Comparison of ENCODE assay signal across 2 cellular contexts in the genomic region with DNA sequence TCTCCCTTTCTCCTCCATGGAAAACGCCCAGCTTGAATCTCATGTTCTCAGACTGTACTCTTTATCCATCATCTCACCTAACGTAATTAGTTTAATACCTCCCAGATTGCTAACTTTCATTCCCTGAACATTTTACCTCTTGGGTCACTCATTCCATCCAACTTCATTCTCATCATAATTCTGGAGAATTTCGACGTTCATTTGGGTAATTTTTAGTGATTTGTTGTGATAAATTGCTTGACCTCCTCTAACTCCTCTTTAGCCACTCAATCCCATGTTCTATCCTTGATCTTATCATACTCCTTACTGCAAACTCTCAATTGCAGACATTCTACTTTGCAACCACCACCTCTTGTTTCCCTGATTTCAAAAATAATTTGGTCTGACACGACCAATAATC.
A peak's percentile ranks its signal among the peaks of the same experiment; 100 is the strongest.
TF ChIP-seq lines count a peak whose summit lies in the region.

No MANE protein-coding gene starts in this region.

TF ChIP-seq in SK-N-SH, 30 proteins besides CTCF, POLR2A, EP300 and RAD21 (continued from another document and continues in another):
- TF ChIP-seq, protein P1, sequence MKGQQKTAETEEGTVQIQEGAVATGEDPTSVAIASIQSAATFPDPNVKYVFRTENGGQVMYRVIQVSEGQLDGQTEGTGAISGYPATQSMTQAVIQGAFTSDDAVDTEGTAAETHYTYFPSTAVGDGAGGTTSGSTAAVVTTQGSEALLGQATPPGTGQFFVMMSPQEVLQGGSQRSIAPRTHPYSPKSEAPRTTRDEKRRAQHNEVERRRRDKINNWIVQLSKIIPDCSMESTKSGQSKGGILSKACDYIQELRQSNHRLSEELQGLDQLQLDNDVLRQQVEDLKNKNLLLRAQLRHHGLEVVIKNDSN (IDR thresholded peaks at IDR 0.05; ENCODE audit: borderline replicate concordance, low read depth), result no peak
- TF ChIP-seq, protein P2, sequence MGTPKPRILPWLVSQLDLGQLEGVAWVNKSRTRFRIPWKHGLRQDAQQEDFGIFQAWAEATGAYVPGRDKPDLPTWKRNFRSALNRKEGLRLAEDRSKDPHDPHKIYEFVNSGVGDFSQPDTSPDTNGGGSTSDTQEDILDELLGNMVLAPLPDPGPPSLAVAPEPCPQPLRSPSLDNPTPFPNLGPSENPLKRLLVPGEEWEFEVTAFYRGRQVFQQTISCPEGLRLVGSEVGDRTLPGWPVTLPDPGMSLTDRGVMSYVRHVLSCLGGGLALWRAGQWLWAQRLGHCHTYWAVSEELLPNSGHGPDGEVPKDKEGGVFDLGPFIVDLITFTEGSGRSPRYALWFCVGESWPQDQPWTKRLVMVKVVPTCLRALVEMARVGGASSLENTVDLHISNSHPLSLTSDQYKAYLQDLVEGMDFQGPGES (IDR thresholded peaks at IDR 0.05; ENCODE audit: low read depth, low read length), result no peak
- TF ChIP-seq POLR2AphosphoS5 (IDR thresholded peaks at IDR 0.05; ENCODE audit: low read depth, low read length), result peak; percentile 73
- no peak for TF ChIP-seq TAF1 (IDR thresholded peaks at IDR 0.05; ENCODE audit: borderline replicate concordance, low read depth, low read length)
- TF ChIP-seq, protein P3, sequence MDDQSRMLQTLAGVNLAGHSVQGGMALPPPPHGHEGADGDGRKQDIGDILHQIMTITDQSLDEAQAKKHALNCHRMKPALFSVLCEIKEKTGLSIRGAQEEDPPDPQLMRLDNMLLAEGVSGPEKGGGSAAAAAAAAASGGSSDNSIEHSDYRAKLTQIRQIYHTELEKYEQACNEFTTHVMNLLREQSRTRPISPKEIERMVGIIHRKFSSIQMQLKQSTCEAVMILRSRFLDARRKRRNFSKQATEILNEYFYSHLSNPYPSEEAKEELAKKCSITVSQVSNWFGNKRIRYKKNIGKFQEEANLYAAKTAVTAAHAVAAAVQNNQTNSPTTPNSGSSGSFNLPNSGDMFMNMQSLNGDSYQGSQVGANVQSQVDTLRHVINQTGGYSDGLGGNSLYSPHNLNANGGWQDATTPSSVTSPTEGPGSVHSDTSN (IDR thresholded peaks at IDR 0.05), result peak; percentile 94
- TF ChIP-seq SMC3 (IDR thresholded peaks at IDR 0.05; ENCODE audit: low read depth, low read length), result no peak
- TF ChIP-seq RXRA (IDR thresholded peaks at IDR 0.05; ENCODE audit: borderline replicate concordance, low read depth), result no peak
- peak; percentile 74; the same call in 1 of the 2 replicates for TF ChIP-seq SIN3A (IDR thresholded peaks at IDR 0.05; ENCODE audit: borderline replicate concordance, low read depth, low read length)
- peak; percentile 51 for TF ChIP-seq NFIC (IDR thresholded peaks at IDR 0.05; ENCODE audit: borderline replicate concordance)
- TF ChIP-seq, protein P4, sequence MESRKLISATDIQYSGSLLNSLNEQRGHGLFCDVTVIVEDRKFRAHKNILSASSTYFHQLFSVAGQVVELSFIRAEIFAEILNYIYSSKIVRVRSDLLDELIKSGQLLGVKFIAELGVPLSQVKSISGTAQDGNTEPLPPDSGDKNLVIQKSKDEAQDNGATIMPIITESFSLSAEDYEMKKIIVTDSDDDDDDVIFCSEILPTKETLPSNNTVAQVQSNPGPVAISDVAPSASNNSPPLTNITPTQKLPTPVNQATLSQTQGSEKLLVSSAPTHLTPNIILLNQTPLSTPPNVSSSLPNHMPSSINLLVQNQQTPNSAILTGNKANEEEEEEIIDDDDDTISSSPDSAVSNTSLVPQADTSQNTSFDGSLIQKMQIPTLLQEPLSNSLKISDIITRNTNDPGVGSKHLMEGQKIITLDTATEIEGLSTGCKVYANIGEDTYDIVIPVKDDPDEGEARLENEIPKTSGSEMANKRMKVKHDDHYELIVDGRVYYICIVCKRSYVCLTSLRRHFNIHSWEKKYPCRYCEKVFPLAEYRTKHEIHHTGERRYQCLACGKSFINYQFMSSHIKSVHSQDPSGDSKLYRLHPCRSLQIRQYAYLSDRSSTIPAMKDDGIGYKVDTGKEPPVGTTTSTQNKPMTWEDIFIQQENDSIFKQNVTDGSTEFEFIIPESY (IDR thresholded peaks at IDR 0.05; ENCODE audit: borderline replicate concordance, low read depth), result no peak
- no peak for TF ChIP-seq GATA2 (CRISPR knock-in tag; IDR thresholded peaks at IDR 0.05)
- TF ChIP-seq EZH2phosphoT487 (IDR thresholded peaks at IDR 0.05; ENCODE audit: borderline replicate concordance, low read depth), result no peak
- peak; percentile 92 for TF ChIP-seq TCF12 (IDR thresholded peaks at IDR 0.05)
- TF ChIP-seq, protein P5, sequence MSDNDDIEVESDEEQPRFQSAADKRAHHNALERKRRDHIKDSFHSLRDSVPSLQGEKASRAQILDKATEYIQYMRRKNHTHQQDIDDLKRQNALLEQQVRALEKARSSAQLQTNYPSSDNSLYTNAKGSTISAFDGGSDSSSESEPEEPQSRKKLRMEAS (IDR thresholded peaks at IDR 0.05; ENCODE audit: low read depth), result no peak
- TF ChIP-seq, protein P6, sequence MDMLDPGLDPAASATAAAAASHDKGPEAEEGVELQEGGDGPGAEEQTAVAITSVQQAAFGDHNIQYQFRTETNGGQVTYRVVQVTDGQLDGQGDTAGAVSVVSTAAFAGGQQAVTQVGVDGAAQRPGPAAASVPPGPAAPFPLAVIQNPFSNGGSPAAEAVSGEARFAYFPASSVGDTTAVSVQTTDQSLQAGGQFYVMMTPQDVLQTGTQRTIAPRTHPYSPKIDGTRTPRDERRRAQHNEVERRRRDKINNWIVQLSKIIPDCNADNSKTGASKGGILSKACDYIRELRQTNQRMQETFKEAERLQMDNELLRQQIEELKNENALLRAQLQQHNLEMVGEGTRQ (IDR thresholded peaks at IDR 0.05; ENCODE audit: borderline replicate concordance, low read depth, low read length), result no peak
- peak; percentile 13; the same call in 1 of the 2 replicates for TF ChIP-seq FOSL2 (IDR thresholded peaks at IDR 0.05; ENCODE audit: borderline replicate concordance, low read depth)

TF ChIP-seq in SK-N-SH treated with all-trans-retinoic acid at 6 μM for 48 hours, 23 proteins besides CTCF, POLR2A, EP300 and RAD21 (continued from another document):
- TF ChIP-seq, protein P7, sequence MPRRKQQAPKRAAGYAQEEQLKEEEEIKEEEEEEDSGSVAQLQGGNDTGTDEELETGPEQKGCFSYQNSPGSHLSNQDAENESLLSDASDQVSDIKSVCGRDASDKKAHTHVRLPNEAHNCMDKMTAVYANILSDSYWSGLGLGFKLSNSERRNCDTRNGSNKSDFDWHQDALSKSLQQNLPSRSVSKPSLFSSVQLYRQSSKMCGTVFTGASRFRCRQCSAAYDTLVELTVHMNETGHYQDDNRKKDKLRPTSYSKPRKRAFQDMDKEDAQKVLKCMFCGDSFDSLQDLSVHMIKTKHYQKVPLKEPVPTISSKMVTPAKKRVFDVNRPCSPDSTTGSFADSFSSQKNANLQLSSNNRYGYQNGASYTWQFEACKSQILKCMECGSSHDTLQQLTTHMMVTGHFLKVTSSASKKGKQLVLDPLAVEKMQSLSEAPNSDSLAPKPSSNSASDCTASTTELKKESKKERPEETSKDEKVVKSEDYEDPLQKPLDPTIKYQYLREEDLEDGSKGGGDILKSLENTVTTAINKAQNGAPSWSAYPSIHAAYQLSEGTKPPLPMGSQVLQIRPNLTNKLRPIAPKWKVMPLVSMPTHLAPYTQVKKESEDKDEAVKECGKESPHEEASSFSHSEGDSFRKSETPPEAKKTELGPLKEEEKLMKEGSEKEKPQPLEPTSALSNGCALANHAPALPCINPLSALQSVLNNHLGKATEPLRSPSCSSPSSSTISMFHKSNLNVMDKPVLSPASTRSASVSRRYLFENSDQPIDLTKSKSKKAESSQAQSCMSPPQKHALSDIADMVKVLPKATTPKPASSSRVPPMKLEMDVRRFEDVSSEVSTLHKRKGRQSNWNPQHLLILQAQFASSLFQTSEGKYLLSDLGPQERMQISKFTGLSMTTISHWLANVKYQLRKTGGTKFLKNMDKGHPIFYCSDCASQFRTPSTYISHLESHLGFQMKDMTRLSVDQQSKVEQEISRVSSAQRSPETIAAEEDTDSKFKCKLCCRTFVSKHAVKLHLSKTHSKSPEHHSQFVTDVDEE (CRISPR knock-in tag; IDR thresholded peaks at IDR 0.05), result no peak
- TF ChIP-seq TOX (CRISPR knock-in tag; IDR thresholded peaks at IDR 0.05; ENCODE audit: borderline replicate concordance) (peak; percentile 95), TCF4 (CRISPR knock-in tag; IDR thresholded peaks at IDR 0.05; ENCODE audit: borderline replicate concordance) (no peak), ESRRG (CRISPR knock-in tag; IDR thresholded peaks at IDR 0.05) (no peak), CSDC2 (CRISPR knock-in tag; IDR thresholded peaks at IDR 0.05) (no peak), ZNF70 (CRISPR knock-in tag; IDR thresholded peaks at IDR 0.05) (no peak), ZFP3 (CRISPR knock-in tag; IDR thresholded peaks at IDR 0.05) (no peak), BACH2 (CRISPR knock-in tag; IDR thresholded peaks at IDR 0.05; ENCODE audit: borderline replicate concordance) (no peak), ZNF8 (CRISPR knock-in tag; IDR thresholded peaks at IDR 0.05) (no peak), SNAI2 (CRISPR knock-in tag; IDR thresholded peaks at IDR 0.05) (no peak), ISL1 (CRISPR knock-in tag; IDR thresholded peaks at IDR 0.05) (peak; percentile 96), ZFP30 (CRISPR knock-in tag; IDR thresholded peaks at IDR 0.05) (no peak), PPARA (CRISPR knock-in tag; IDR thresholded peaks at IDR 0.05; ENCODE audit: borderline replicate concordance) (no peak)
- TF ChIP-seq, protein P8, sequence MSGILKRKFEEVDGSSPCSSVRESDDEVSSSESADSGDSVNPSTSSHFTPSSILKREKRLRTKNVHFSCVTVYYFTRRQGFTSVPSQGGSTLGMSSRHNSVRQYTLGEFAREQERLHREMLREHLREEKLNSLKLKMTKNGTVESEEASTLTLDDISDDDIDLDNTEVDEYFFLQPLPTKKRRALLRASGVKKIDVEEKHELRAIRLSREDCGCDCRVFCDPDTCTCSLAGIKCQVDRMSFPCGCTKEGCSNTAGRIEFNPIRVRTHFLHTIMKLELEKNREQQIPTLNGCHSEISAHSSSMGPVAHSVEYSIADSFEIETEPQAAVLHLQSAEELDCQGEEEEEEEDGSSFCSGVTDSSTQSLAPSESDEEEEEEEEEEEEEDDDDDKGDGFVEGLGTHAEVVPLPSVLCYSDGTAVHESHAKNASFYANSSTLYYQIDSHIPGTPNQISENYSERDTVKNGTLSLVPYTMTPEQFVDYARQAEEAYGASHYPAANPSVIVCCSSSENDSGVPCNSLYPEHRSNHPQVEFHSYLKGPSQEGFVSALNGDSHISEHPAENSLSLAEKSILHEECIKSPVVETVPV (CRISPR knock-in tag; IDR thresholded peaks at IDR 0.05), result no peak
- TF ChIP-seq, protein P9, sequence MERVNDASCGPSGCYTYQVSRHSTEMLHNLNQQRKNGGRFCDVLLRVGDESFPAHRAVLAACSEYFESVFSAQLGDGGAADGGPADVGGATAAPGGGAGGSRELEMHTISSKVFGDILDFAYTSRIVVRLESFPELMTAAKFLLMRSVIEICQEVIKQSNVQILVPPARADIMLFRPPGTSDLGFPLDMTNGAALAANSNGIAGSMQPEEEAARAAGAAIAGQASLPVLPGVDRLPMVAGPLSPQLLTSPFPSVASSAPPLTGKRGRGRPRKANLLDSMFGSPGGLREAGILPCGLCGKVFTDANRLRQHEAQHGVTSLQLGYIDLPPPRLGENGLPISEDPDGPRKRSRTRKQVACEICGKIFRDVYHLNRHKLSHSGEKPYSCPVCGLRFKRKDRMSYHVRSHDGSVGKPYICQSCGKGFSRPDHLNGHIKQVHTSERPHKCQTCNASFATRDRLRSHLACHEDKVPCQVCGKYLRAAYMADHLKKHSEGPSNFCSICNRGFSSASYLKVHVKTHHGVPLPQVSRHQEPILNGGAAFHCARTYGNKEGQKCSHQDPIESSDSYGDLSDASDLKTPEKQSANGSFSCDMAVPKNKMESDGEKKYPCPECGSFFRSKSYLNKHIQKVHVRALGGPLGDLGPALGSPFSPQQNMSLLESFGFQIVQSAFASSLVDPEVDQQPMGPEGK (CRISPR knock-in tag; IDR thresholded peaks at IDR 0.05; ENCODE audit: borderline replicate concordance), result peak; percentile 66; the same call in 1 of the 2 replicates
- TF ChIP-seq, protein P10, sequence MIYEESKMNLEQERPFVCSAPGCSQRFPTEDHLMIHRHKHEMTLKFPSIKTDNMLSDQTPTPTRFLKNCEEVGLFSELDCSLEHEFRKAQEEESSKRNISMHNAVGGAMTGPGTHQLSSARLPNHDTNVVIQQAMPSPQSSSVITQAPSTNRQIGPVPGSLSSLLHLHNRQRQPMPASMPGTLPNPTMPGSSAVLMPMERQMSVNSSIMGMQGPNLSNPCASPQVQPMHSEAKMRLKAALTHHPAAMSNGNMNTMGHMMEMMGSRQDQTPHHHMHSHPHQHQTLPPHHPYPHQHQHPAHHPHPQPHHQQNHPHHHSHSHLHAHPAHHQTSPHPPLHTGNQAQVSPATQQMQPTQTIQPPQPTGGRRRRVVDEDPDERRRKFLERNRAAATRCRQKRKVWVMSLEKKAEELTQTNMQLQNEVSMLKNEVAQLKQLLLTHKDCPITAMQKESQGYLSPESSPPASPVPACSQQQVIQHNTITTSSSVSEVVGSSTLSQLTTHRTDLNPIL (CRISPR knock-in tag; IDR thresholded peaks at IDR 0.05; ENCODE audit: low read depth), result peak; percentile 89
- TF ChIP-seq, protein P11, sequence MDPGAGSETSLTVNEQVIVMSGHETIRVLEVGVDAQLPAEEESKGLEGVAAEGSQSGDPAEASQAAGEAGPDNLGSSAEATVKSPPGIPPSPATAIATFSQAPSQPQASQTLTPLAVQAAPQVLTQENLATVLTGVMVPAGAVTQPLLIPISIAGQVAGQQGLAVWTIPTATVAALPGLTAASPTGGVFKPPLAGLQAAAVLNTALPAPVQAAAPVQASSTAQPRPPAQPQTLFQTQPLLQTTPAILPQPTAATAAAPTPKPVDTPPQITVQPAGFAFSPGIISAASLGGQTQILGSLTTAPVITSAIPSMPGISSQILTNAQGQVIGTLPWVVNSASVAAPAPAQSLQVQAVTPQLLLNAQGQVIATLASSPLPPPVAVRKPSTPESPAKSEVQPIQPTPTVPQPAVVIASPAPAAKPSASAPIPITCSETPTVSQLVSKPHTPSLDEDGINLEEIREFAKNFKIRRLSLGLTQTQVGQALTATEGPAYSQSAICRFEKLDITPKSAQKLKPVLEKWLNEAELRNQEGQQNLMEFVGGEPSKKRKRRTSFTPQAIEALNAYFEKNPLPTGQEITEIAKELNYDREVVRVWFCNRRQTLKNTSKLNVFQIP (CRISPR knock-in tag; IDR thresholded peaks at IDR 0.05; ENCODE audit: borderline replicate concordance, low read depth), result peak; percentile 85; the same call in 1 of the 2 replicates
